2 cellular contexts compared by ENCODE assay signal in genomic region chr1:163128282-163128681, GRCh38.
TF ChIP-seq lines count a peak whose summit lies in the region.

No MANE protein-coding gene starts in this region.

TF ChIP-seq in IMR-90, 13 proteins besides CTCF, POLR2A, EP300 and RAD21:
- TF ChIP-seq FOS (IDR thresholded peaks at IDR 0.05; ENCODE audit: low read depth, low read length) (no peak), MAFK (IDR thresholded peaks at IDR 0.05; ENCODE audit: low read depth, low read length) (peak; percentile 91)

TF ChIP-seq in K562, 482 proteins besides CTCF, POLR2A, EP300 and RAD21:
- peak; percentile 65 for TF ChIP-seq MAFG (tag; conservative IDR thresholded peaks at IDR 0.05)
- TF ChIP-seq FOXA1 (IDR thresholded peaks at IDR 0.05; ENCODE audit: borderline replicate concordance) = no peak
- no peak for TF ChIP-seq PHTF2 (CRISPR knock-in tag; IDR thresholded peaks at IDR 0.05)
- TF ChIP-seq MAFK (IDR thresholded peaks at IDR 0.05; ENCODE audit: low read length) = peak; percentile 62; the same call in 1 of the 2 replicates
- peak; percentile 64; the same call in 1 of the 2 replicates for TF ChIP-seq MAFF (IDR thresholded peaks at IDR 0.05; ENCODE audit: low read length)
- TF ChIP-seq ZNF316 (IDR thresholded peaks at IDR 0.05) = peak; percentile 88
- TF ChIP-seq C11orf30 (IDR thresholded peaks at IDR 0.05; ENCODE audit: low read depth) = peak; percentile 74
